In the genomic region with DNA sequence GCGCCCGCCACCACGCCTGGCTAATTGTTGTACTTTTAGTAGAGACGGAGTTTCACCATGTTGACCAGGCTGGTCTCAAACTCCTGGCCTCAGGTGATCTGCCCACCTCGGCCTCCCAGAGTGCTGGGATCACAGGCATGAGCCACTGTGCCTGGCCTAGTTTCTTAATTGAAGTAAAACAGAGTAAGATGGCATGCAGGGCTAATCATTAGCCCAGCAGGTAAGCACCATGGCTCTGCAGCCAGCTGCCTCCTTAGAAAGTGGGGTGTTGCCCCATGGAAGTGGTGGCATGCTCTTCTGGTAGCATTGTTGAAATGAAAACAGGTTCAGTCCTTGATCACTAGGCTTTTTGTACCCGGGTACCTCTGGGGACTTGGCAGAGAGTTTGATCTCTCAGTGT, we compare ENCODE assay signal across 1 cellular context.
TF ChIP-seq lines count a peak whose summit lies in the region.

No MANE protein-coding gene starts in this region.

TF ChIP-seq in GM23338, 12 proteins besides CTCF, POLR2A, EP300 and RAD21 (continued from another document):
- TF ChIP-seq, protein P1, sequence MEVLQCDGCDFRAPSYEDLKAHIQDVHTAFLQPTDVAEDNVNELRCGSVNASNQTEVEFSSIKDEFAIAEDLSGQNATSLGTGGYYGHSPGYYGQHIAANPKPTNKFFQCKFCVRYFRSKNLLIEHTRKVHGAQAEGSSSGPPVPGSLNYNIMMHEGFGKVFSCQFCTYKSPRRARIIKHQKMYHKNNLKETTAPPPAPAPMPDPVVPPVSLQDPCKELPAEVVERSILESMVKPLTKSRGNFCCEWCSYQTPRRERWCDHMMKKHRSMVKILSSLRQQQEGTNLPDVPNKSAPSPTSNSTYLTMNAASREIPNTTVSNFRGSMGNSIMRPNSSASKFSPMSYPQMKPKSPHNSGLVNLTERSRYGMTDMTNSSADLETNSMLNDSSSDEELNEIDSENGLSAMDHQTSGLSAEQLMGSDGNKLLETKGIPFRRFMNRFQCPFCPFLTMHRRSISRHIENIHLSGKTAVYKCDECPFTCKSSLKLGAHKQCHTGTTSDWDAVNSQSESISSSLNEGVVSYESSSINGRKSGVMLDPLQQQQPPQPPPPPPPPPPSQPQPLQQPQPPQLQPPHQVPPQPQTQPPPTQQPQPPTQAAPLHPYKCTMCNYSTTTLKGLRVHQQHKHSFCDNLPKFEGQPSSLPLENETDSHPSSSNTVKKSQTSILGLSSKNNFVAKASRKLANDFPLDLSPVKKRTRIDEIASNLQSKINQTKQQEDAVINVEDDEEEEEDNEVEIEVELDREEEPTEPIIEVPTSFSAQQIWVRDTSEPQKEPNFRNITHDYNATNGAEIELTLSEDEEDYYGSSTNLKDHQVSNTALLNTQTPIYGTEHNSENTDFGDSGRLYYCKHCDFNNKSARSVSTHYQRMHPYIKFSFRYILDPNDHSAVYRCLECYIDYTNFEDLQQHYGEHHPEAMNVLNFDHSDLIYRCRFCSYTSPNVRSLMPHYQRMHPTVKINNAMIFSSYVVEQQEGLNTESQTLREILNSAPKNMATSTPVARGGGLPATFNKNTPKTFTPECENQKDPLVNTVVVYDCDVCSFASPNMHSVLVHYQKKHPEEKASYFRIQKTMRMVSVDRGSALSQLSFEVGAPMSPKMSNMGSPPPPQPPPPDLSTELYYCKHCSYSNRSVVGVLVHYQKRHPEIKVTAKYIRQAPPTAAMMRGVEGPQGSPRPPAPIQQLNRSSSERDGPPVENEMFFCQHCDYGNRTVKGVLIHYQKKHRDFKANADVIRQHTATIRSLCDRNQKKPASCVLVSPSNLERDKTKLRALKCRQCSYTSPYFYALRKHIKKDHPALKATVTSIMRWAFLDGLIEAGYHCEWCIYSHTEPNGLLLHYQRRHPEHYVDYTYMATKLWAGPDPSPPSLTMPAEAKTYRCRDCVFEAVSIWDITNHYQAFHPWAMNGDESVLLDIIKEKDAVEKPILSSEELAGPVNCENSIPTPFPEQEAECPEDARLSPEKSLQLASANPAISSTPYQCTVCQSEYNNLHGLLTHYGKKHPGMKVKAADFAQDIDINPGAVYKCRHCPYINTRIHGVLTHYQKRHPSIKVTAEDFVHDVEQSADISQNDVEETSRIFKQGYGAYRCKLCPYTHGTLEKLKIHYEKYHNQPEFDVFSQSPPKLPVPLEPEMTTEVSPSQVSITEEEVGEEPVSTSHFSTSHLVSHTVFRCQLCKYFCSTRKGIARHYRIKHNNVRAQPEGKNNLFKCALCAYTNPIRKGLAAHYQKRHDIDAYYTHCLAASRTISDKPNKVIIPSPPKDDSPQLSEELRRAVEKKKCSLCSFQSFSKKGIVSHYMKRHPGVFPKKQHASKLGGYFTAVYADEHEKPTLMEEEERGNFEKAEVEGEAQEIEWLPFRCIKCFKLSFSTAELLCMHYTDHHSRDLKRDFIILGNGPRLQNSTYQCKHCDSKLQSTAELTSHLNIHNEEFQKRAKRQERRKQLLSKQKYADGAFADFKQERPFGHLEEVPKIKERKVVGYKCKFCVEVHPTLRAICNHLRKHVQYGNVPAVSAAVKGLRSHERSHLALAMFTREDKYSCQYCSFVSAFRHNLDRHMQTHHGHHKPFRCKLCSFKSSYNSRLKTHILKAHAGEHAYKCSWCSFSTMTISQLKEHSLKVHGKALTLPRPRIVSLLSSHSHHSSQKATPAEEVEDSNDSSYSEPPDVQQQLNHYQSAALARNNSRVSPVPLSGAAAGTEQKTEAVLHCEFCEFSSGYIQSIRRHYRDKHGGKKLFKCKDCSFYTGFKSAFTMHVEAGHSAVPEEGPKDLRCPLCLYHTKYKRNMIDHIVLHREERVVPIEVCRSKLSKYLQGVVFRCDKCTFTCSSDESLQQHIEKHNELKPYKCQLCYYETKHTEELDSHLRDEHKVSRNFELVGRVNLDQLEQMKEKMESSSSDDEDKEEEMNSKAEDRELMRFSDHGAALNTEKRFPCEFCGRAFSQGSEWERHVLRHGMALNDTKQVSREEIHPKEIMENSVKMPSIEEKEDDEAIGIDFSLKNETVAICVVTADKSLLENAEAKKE (CRISPR knock-in tag; IDR thresholded peaks at IDR 0.05): no peak
- TF ChIP-seq, protein P2, sequence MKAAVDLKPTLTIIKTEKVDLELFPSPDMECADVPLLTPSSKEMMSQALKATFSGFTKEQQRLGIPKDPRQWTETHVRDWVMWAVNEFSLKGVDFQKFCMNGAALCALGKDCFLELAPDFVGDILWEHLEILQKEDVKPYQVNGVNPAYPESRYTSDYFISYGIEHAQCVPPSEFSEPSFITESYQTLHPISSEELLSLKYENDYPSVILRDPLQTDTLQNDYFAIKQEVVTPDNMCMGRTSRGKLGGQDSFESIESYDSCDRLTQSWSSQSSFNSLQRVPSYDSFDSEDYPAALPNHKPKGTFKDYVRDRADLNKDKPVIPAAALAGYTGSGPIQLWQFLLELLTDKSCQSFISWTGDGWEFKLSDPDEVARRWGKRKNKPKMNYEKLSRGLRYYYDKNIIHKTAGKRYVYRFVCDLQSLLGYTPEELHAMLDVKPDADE (IDR thresholded peaks at IDR 0.05): no peak
- TF ChIP-seq EZH2phosphoT487 (IDR thresholded peaks at IDR 0.05; ENCODE audit: unreplicated experiment) (no peak), EZH2 (IDR thresholded peaks at IDR 0.05; ENCODE audit: low read depth, unreplicated experiment) (no peak), NANOG (IDR thresholded peaks at IDR 0.05; ENCODE audit: borderline replicate concordance) (no peak)
TF ChIP-seq in GM23338: peak in this region for 0.
